Comparison of ENCODE assay signal across 16 cellular contexts in genomic region chr12:117046425-117046824, GRCh38. TPM values are rescaled to one million over a fixed set of nuclear protein-coding genes. Genes with fewer than 3 reads are reported as not detected.
DNase-seq lines count a peak whose midpoint lies in the region; ATAC-seq and TF ChIP-seq lines count a peak whose summit lies in the region.
"Had no signal": no experiment of that assay in that cellular context is flagged by ENCODE, and none has a peak within 500 bp of the region (broad histone marks: within the 10 kb centered on the region; RNA-seq: fewer than 3 reads in every experiment).

No MANE protein-coding gene starts in this region.

- DNase-seq in T-helper 17 cell = no peak
- DNase-seq in right atrium auricular region (ENCODE audit: low spot score) = no peak
- no peak for DNase-seq in GOT3 (lab: John Stamatoyannopoulos, UW)
- no peak for DNase-seq in PC-3
- no peak for DNase-seq in activated T-helper 2 cell treated with anti-CD3 and anti-CD28 coated beads, Interferon-gamma antibody, Interleukin-2, Interleukin-4, amounts not matched to agents 10 μg/mL and 5 μg/mL and 100 μg/mL, durations not matched to agents 14 hours and 24 hours and 36 hours (ENCODE audit: low spot score)
- DNase-seq: ACHN, AML-193, NCI-H1105 treated with DMSO at 0.1 percent for 48 hours, NCI-H1694 treated with DMSO at 0.1 percent for 48 hours, NCI-H524 treated with DMSO at 0.1 percent for 48 hours, PC-9 had no signal

- H3K9me3 ChIP-seq in BLaER1 (no peaks in the 10 kb centered on the region), T-helper 17 cell (ENCODE audit: control insufficient read depth, low read length, poor library complexity, severe bottlenecking) (no peaks in the 10 kb centered on the region), right atrium auricular region (no peaks in the 10 kb centered on the region), PC-3 (ENCODE audit: low read length) (no peaks in the 10 kb centered on the region)
- no peaks in the 10 kb centered on the region for H3K9me3 ChIP-seq in BLaER1 treated with 17β-estradiol and CSF1 and Interleukin-3, amounts not matched to agents 10 nM and 100 nM (replicated peaks in 1 of 11)
- H3K9me3 ChIP-seq: SJSA1 had no signal

- intact Hi-C loops in PC-3 (cut with micrococcal nuclease) = no loop called here
- intact Hi-C loops in activated T-helper 2 cell treated with anti-CD3 and anti-CD28 coated beads, Interferon-gamma antibody, Interleukin-2, Interleukin-4, amounts not matched to agents 10 μg/mL and 5 μg/mL and 100 μg/mL, durations not matched to agents 14 hours and 24 hours and 36 hours (cut with micrococcal nuclease) = no loop called here

- H2AFZ ChIP-seq in PC-3 (ENCODE audit: low read length) = no peak overlapping the region
- H2AFZ ChIP-seq: PC-9 had no signal

- no peaks in the 10 kb centered on the region for H3K9me3 Mint-ChIP-seq in activated T-helper 2 cell treated with anti-CD3 and anti-CD28 coated beads, Interferon-gamma antibody, Interleukin-2, Interleukin-4, amounts not matched to agents 10 μg/mL and 5 μg/mL and 100 μg/mL, durations not matched to agents 14 hours and 24 hours and 36 hours
- H3K9me3 Mint-ChIP-seq: IgD-negative memory B cell had no signal

- H3K4me3 Mint-ChIP-seq in T-helper 17 cell = no peak overlapping the region
- no peak overlapping the region for H3K4me3 Mint-ChIP-seq in activated T-helper 2 cell treated with anti-CD3 and anti-CD28 coated beads, Interferon-gamma antibody, Interleukin-2, Interleukin-4, amounts not matched to agents 10 μg/mL and 5 μg/mL and 100 μg/mL, durations not matched to agents 14 hours and 24 hours and 36 hours (ENCODE audit: low read depth)

- no peaks in the 10 kb centered on the region for H3K9me2 ChIP-seq in PC-3 (replicated peaks; ENCODE audit: low read length)

- H4K20me1 ChIP-seq in BLaER1 (no peaks in the 10 kb centered on the region), PC-3 (ENCODE audit: low read length) (no peaks in the 10 kb centered on the region)
- H4K20me1 ChIP-seq in BLaER1 treated with 17β-estradiol and CSF1 and Interleukin-3, amounts not matched to agents 10 nM and 100 nM = no peaks in the 10 kb centered on the region

- H3K4me3 ChIP-seq in BLaER1 = no peak overlapping the region
- H3K4me3 ChIP-seq in BLaER1 treated with 17β-estradiol and CSF1 and Interleukin-3, amounts not matched to agents 10 nM and 100 nM = no peak overlapping the region
- no peak overlapping the region for H3K4me3 ChIP-seq in right atrium auricular region
- no peak overlapping the region for H3K4me3 ChIP-seq in PC-3 (ENCODE audit: low read length)
- H3K4me3 ChIP-seq: PC-9, SJSA1 had no signal

- H3K36me3 ChIP-seq in BLaER1 (no peaks in the 10 kb centered on the region), right atrium auricular region (no peaks in the 10 kb centered on the region), PC-3 (ENCODE audit: low read depth, low read length) (no peaks in the 10 kb centered on the region)
- H3K36me3 ChIP-seq in BLaER1 treated with 17β-estradiol and CSF1 and Interleukin-3, amounts not matched to agents 10 nM and 100 nM = peaks cover 0 to 16% (median 4%) of the 10 kb centered on the region in 11 experiments; a peak in 7 of 22 replicates
- H3K36me3 ChIP-seq: SJSA1 had no signal

- no peaks in the 10 kb centered on the region for H3F3A ChIP-seq in PC-3 (ENCODE audit: low read length, unreplicated experiment)

- H3K27me3 ChIP-seq in BLaER1 (no peaks in the 10 kb centered on the region), right atrium auricular region (no peaks in the 10 kb centered on the region), PC-3 (ENCODE audit: low read length) (peaks cover 5% of the 10 kb centered on the region; the same call in 1 of the 2 replicates)
- no peaks in the 10 kb centered on the region for H3K27me3 ChIP-seq in BLaER1 treated with 17β-estradiol and CSF1 and Interleukin-3, amounts not matched to agents 10 nM and 100 nM
- H3K27me3 ChIP-seq: SJSA1 had no signal

- POLR2A ChIA-PET in PC-3 (lab: Charles Lee; ENCODE audit: unreplicated experiment) = no interaction called here

- H3K36me3 Mint-ChIP-seq in T-helper 17 cell (ENCODE audit: low read depth) = no peaks in the 10 kb centered on the region
- H3K36me3 Mint-ChIP-seq in activated T-helper 2 cell treated with anti-CD3 and anti-CD28 coated beads, Interferon-gamma antibody, Interleukin-2, Interleukin-4, amounts not matched to agents 10 μg/mL and 5 μg/mL and 100 μg/mL, durations not matched to agents 14 hours and 24 hours and 36 hours (ENCODE audit: low read depth) = peaks cover 3% of the 10 kb centered on the region
- H3K36me3 Mint-ChIP-seq: IgD-negative memory B cell had no signal

- no peaks in the 10 kb centered on the region for H3K79me2 ChIP-seq in PC-3 (ENCODE audit: low read length)

- H3K27ac ChIP-seq in BLaER1 (peak overlapping the region; percentile 76; the same call in 1 of the 2 replicates), right atrium auricular region (peak overlapping the region; percentile 80 to 94), PC-3 (ENCODE audit: low read length) (no peak overlapping the region)
- peak overlapping the region; percentile 63 to 86 (median 80); a peak in 19 of 22 replicates for H3K27ac ChIP-seq in BLaER1 treated with 17β-estradiol and CSF1 and Interleukin-3, amounts not matched to agents 10 nM and 100 nM
- H3K27ac ChIP-seq: PC-9, SJSA1 had no signal

- H3K9ac ChIP-seq in BLaER1 (peak overlapping the region; percentile 65; the same call in 1 of the 2 replicates), PC-3 (ENCODE audit: low read length) (no peak overlapping the region)
- peak overlapping the region; percentile 69 to 78 (median 72); a peak in 14 of 22 replicates for H3K9ac ChIP-seq in BLaER1 treated with 17β-estradiol and CSF1 and Interleukin-3, amounts not matched to agents 10 nM and 100 nM

- peak overlapping the region; percentile 19 for H3K27ac Mint-ChIP-seq in T-helper 17 cell
- H3K27ac Mint-ChIP-seq in activated T-helper 2 cell treated with anti-CD3 and anti-CD28 coated beads, Interferon-gamma antibody, Interleukin-2, Interleukin-4, amounts not matched to agents 10 μg/mL and 5 μg/mL and 100 μg/mL, durations not matched to agents 14 hours and 24 hours and 36 hours = no peak overlapping the region
- H3K27ac Mint-ChIP-seq: IgD-negative memory B cell had no signal

- ATAC-seq in T-helper 17 cell (no peak), PC-3 (no peak)

- peak overlapping the region; percentile 91 for H3K4me2 ChIP-seq in BLaER1
- peak overlapping the region; percentile 86 to 97 (median 91) for H3K4me2 ChIP-seq in BLaER1 treated with 17β-estradiol and CSF1 and Interleukin-3, amounts not matched to agents 10 nM and 100 nM
- no peak overlapping the region for H3K4me2 ChIP-seq in PC-3 (ENCODE audit: low read length)
- H3K4me2 ChIP-seq: PC-9 had no signal

- no TSS peak for BruUV-seq in PC-3 (replicated peaks; lab: Mats Ljungman, UMichigan)

- CTCF ChIA-PET in PC-3 (lab: Charles Lee) = no interaction called here

- no peak for TF ChIP-seq CTCF in right atrium auricular region (IDR thresholded peaks at IDR 0.05)
- TF ChIP-seq CTCF in PC-3 (conservative IDR thresholded peaks at IDR 0.05; ENCODE audit: low read depth, low read length) = no peak

- H3K27me3 Mint-ChIP-seq in T-helper 17 cell = no peaks in the 10 kb centered on the region
- no peaks in the 10 kb centered on the region for H3K27me3 Mint-ChIP-seq in activated T-helper 2 cell treated with anti-CD3 and anti-CD28 coated beads, Interferon-gamma antibody, Interleukin-2, Interleukin-4, amounts not matched to agents 10 μg/mL and 5 μg/mL and 100 μg/mL, durations not matched to agents 14 hours and 24 hours and 36 hours (ENCODE audit: low read depth)
- H3K27me3 Mint-ChIP-seq: IgD-negative memory B cell had no signal

- H3K4me1 ChIP-seq in BLaER1 (peaks cover 100% of the 10 kb centered on the region), right atrium auricular region (peaks cover 0 to 58% of the 10 kb centered on the region in 2 donors), PC-3 (ENCODE audit: insufficient read depth, low read length) (0 out of 2 replicates have a peak, but pooled peaks cover 4% of the 10 kb centered on the region)
- H3K4me1 ChIP-seq in BLaER1 treated with 17β-estradiol and CSF1 and Interleukin-3, amounts not matched to agents 10 nM and 100 nM = peaks cover 95 to 100% (median 100%) of the 10 kb centered on the region in 10 experiments

- no peaks in the 10 kb centered on the region for H3K4me1 Mint-ChIP-seq in T-helper 17 cell
- no peaks in the 10 kb centered on the region for H3K4me1 Mint-ChIP-seq in activated T-helper 2 cell treated with anti-CD3 and anti-CD28 coated beads, Interferon-gamma antibody, Interleukin-2, Interleukin-4, amounts not matched to agents 10 μg/mL and 5 μg/mL and 100 μg/mL, durations not matched to agents 14 hours and 24 hours and 36 hours (ENCODE audit: low read depth)

RNA-seq across cellular contexts. Expression of gene TESC, which starts 52.8 kb away (rescaled TPM):
- total RNA-seq in T-helper 17 cell = 10 to 100 TPM in 1 of 2 donors, 1 to 10 TPM in 1; 9.2 to 11.4 TPM
- total RNA-seq in right atrium auricular region = 10 to 100 TPM; 31.2 to 36.2 TPM
- 0.75 and 2.1 TPM in 2 replicates for total RNA-seq in PC-3 (2014; rRNA removed)
- 72.5 and 73.5 TPM in 2 replicates for total RNA-seq in activated T-helper 2 cell treated with anti-CD3 and anti-CD28 coated beads, Interferon-gamma antibody, Interleukin-2, Interleukin-4, amounts not matched to agents 10 μg/mL and 5 μg/mL and 100 μg/mL, durations not matched to agents 14 hours and 24 hours and 36 hours
- total RNA-seq: LHCN-M2, PC-9, SJSA1 had no signal
